Comparison of ENCODE assay signal across 19 cellular contexts in genomic region chr9:91348191-91348790, GRCh38. TPM values are rescaled to one million over a fixed set of nuclear protein-coding genes. Genes with fewer than 3 reads are reported as not detected.
A peak's percentile ranks its signal among the peaks of the same experiment; 100 is the strongest.
DNase-seq lines count a peak whose midpoint lies in the region; ATAC-seq and TF ChIP-seq lines count a peak whose summit lies in the region.
"Had no signal": no experiment of that assay in that cellular context is flagged by ENCODE, and none has a peak within 500 bp of the region (broad histone marks: within the 10 kb centered on the region; RNA-seq: fewer than 3 reads in every experiment).

No MANE protein-coding gene starts in this region.

- peak overlapping the region; percentile 14; the same call in 1 of the 2 replicates for H3K4me3 ChIP-seq in LNCaP clone FGC (ENCODE audit: low read depth, low read length)
- H3K4me3 ChIP-seq: A549, GM12878, GM23338 had no signal

- H3K4me3 Mint-ChIP-seq in activated CD8-positive, alpha-beta T cell treated with anti-CD3 and anti-CD28 coated beads for 36 hours: no peak overlapping the region
- H3K4me3 Mint-ChIP-seq in activated CD8-positive, alpha-beta T cell treated with anti-CD3 and anti-CD28 coated beads, Interleukin-2, amount 10 ng/mL, durations not matched to agents 7 days and 5 days: no peak overlapping the region
- H3K4me3 Mint-ChIP-seq in activated CD4-positive, alpha-beta memory T cell treated with anti-CD3 and anti-CD28 coated beads for 36 hours: no peak overlapping the region
- H3K4me3 Mint-ChIP-seq: CD4-positive, CD25-positive, alpha-beta regulatory T cell; GM23338 had no signal

- no peak for ATAC-seq in activated CD8-positive, alpha-beta T cell treated with anti-CD3 and anti-CD28 coated beads for 36 hours
- ATAC-seq in activated CD8-positive, alpha-beta T cell treated with anti-CD3 and anti-CD28 coated beads, Interleukin-2, amount 10 ng/mL, durations not matched to agents 7 days and 5 days: no peak
- peak; percentile 30 for ATAC-seq in left colon
- no peak for ATAC-seq in HG02973 (IDR thresholded peaks at IDR 0.05; ENCODE audit: unreplicated experiment)
- ATAC-seq: A549, GM23338, Panc1, Right ventricle myocardium inferior had no signal

- H3K36me3 Mint-ChIP-seq in activated CD8-positive, alpha-beta T cell treated with anti-CD3 and anti-CD28 coated beads for 36 hours (ENCODE audit: low read depth): peaks cover 49% of the 10 kb centered on the region
- peaks cover 37% of the 10 kb centered on the region for H3K36me3 Mint-ChIP-seq in activated CD8-positive, alpha-beta T cell treated with anti-CD3 and anti-CD28 coated beads, Interleukin-2, amount 10 ng/mL, durations not matched to agents 7 days and 5 days (ENCODE audit: low read depth)
- peaks cover 47% of the 10 kb centered on the region for H3K36me3 Mint-ChIP-seq in activated CD4-positive, alpha-beta memory T cell treated with anti-CD3 and anti-CD28 coated beads for 36 hours

- intact Hi-C loops in activated CD8-positive, alpha-beta T cell treated with anti-CD3 and anti-CD28 coated beads for 36 hours (cut with micrococcal nuclease): no loop called here
- intact Hi-C loops in activated CD4-positive, alpha-beta memory T cell treated with anti-CD3 and anti-CD28 coated beads for 36 hours (cut with micrococcal nuclease): loop anchor here (2.0 kb wide), 2 partner anchors 61 to 299 kb away; no protein-coding TSS in a partner anchor
- intact Hi-C loops in left colon (cut with DNase I, micrococcal nuclease): no loop called here

- no peak for TF ChIP-seq CTCF in activated CD8-positive, alpha-beta T cell treated with anti-CD3 and anti-CD28 coated beads for 36 hours (IDR thresholded peaks at IDR 0.05)
- TF ChIP-seq CTCF in LNCaP clone FGC (IDR thresholded peaks at IDR 0.05; ENCODE audit: control insufficient read depth, extremely low read depth, insufficient read depth): no peak

- H3K27ac Mint-ChIP-seq in activated CD8-positive, alpha-beta T cell treated with anti-CD3 and anti-CD28 coated beads for 36 hours: peak overlapping the region; percentile 69
- H3K27ac Mint-ChIP-seq in activated CD8-positive, alpha-beta T cell treated with anti-CD3 and anti-CD28 coated beads, Interleukin-2, amount 10 ng/mL, durations not matched to agents 7 days and 5 days: no peak overlapping the region
- peak overlapping the region; percentile 16 for H3K27ac Mint-ChIP-seq in activated CD4-positive, alpha-beta memory T cell treated with anti-CD3 and anti-CD28 coated beads for 36 hours

- peaks cover 44% of the 10 kb centered on the region for H3K4me1 Mint-ChIP-seq in activated CD8-positive, alpha-beta T cell treated with anti-CD3 and anti-CD28 coated beads for 36 hours (ENCODE audit: low read depth)
- peaks cover 22% of the 10 kb centered on the region for H3K4me1 Mint-ChIP-seq in activated CD8-positive, alpha-beta T cell treated with anti-CD3 and anti-CD28 coated beads, Interleukin-2, amount 10 ng/mL, durations not matched to agents 7 days and 5 days (ENCODE audit: low read depth)
- H3K4me1 Mint-ChIP-seq in activated CD4-positive, alpha-beta memory T cell treated with anti-CD3 and anti-CD28 coated beads for 36 hours (ENCODE audit: low read depth): peaks cover 44% of the 10 kb centered on the region

- CTCF ChIA-PET in activated CD8-positive, alpha-beta T cell treated with anti-CD3 and anti-CD28 coated beads for 36 hours (lab: Charles Lee): no interaction called here
- CTCF ChIA-PET in activated CD8-positive, alpha-beta T cell treated with anti-CD3 and anti-CD28 coated beads, Interleukin-2, amount 10 ng/mL, durations not matched to agents 7 days and 5 days (lab: Charles Lee): interaction anchor here (1.0 kb wide), 1 partner anchor 13 kb away, joined by 4 read pairs; no protein-coding TSS in a partner anchor
- CTCF ChIA-PET in activated CD4-positive, alpha-beta memory T cell treated with anti-CD3 and anti-CD28 coated beads for 36 hours (lab: Charles Lee): no interaction called here

- no peak for DNase-seq in activated CD8-positive, alpha-beta T cell treated with anti-CD3 and anti-CD28 coated beads for 36 hours
- no peak for DNase-seq in activated CD8-positive, alpha-beta T cell treated with anti-CD3 and anti-CD28 coated beads, Interleukin-2, amount 10 ng/mL, durations not matched to agents 7 days and 5 days
- DNase-seq in LNCaP clone FGC (ENCODE audit: low read depth) (peak; percentile 97), left colon (no peak), hepatic stellate cell (ENCODE audit: low spot score) (no peak)
- no peak for DNase-seq in activated CD4-positive, alpha-beta memory T cell treated with anti-CD3 and anti-CD28 coated beads for 36 hours
- no peak for DNase-seq in stimulated activated naive CD4-positive, alpha-beta T cell (lab: John Stamatoyannopoulos, UW)
- DNase-seq: Calu3, DMS79, NCI-H1436 treated with DMSO at 0.1 percent for 48 hours, NCI-H345, NCI-H69 had no signal

- POLR2A ChIA-PET in activated CD8-positive, alpha-beta T cell treated with anti-CD3 and anti-CD28 coated beads for 36 hours (lab: Charles Lee): no interaction called here
- POLR2A ChIA-PET in activated CD8-positive, alpha-beta T cell treated with anti-CD3 and anti-CD28 coated beads, Interleukin-2, amount 10 ng/mL, durations not matched to agents 7 days and 5 days (lab: Charles Lee): no interaction called here
- POLR2A ChIA-PET in activated CD4-positive, alpha-beta memory T cell treated with anti-CD3 and anti-CD28 coated beads for 36 hours (lab: Charles Lee): interaction anchor here (0.7 to 2.8 kb wide), 5 partner anchors 10 to 197 kb away, joined by 3 to 11 read pairs (median 5); partner anchors contain the start of gene NFIL3

- H3K27me3 Mint-ChIP-seq in activated CD8-positive, alpha-beta T cell treated with anti-CD3 and anti-CD28 coated beads for 36 hours: no peaks in the 10 kb centered on the region
- no peaks in the 10 kb centered on the region for H3K27me3 Mint-ChIP-seq in activated CD8-positive, alpha-beta T cell treated with anti-CD3 and anti-CD28 coated beads, Interleukin-2, amount 10 ng/mL, durations not matched to agents 7 days and 5 days (ENCODE audit: low read depth)
- no peaks in the 10 kb centered on the region for H3K27me3 Mint-ChIP-seq in activated CD4-positive, alpha-beta memory T cell treated with anti-CD3 and anti-CD28 coated beads for 36 hours
- H3K27me3 Mint-ChIP-seq: CD4-positive, CD25-positive, alpha-beta regulatory T cell had no signal

- no peaks in the 10 kb centered on the region for H3K9me3 Mint-ChIP-seq in activated CD8-positive, alpha-beta T cell treated with anti-CD3 and anti-CD28 coated beads for 36 hours
- H3K9me3 Mint-ChIP-seq in activated CD8-positive, alpha-beta T cell treated with anti-CD3 and anti-CD28 coated beads, Interleukin-2, amount 10 ng/mL, durations not matched to agents 7 days and 5 days (ENCODE audit: insufficient read depth): no peaks in the 10 kb centered on the region
- H3K9me3 Mint-ChIP-seq in activated CD4-positive, alpha-beta memory T cell treated with anti-CD3 and anti-CD28 coated beads for 36 hours: no peaks in the 10 kb centered on the region
- H3K9me3 Mint-ChIP-seq: CD4-positive, CD25-positive, alpha-beta regulatory T cell; GM23338 had no signal

RNA-seq across cellular contexts. Expression of gene AUH, which starts 13.4 kb away (rescaled TPM):
- total RNA-seq in activated CD8-positive, alpha-beta T cell treated with anti-CD3 and anti-CD28 coated beads for 36 hours: 10 to 100 TPM; 30.8 to 31.1 TPM
- total RNA-seq in activated CD8-positive, alpha-beta T cell treated with anti-CD3 and anti-CD28 coated beads, Interleukin-2, amount 10 ng/mL, durations not matched to agents 7 days and 5 days: 10 to 100 TPM; 15.5 to 15.6 TPM
- total RNA-seq in activated CD4-positive, alpha-beta memory T cell treated with anti-CD3 and anti-CD28 coated beads for 36 hours: 10 to 100 TPM; 38.8 to 40.9 TPM
- total RNA-seq in left colon: 10 to 100 TPM; 30.4 to 36.0 TPM
